ENCODE assay signal across 1 cellular context in the genomic region with DNA sequence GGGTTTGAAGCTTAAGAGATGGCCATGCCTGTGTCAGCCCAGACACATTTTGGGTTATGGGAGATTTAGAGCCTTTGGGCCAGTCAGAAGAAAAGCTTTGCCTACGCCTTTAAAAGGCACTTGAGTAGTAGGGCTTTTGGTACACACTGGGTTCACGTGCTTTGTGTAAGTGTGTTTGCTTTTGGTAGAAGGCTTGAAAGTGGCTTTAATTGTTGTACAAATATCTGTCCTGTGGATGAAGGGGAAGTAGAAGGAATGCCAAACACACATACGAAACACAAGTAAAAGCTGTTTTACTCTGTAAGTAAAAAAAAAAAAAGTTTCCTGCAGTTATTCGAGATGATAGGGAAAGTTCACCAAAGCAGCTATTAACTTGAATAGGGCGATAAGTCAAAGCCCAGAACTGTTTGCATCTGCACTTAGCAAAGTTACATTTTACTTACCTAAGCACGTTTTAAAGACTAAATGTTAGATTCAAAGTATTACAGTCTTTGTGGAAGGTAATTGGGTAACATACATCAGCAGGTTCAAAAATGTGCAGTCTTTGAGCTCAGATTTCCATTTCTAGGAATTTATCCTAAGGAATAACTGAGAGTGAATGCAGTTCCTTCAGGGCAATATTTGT.
TF ChIP-seq lines count a peak whose summit lies in the region.

No MANE protein-coding gene starts in this region.

TF ChIP-seq in HepG2, 621 proteins besides CTCF, POLR2A, EP300 and RAD21 (continued from another document and continues in another):
- TF ChIP-seq, protein P1, sequence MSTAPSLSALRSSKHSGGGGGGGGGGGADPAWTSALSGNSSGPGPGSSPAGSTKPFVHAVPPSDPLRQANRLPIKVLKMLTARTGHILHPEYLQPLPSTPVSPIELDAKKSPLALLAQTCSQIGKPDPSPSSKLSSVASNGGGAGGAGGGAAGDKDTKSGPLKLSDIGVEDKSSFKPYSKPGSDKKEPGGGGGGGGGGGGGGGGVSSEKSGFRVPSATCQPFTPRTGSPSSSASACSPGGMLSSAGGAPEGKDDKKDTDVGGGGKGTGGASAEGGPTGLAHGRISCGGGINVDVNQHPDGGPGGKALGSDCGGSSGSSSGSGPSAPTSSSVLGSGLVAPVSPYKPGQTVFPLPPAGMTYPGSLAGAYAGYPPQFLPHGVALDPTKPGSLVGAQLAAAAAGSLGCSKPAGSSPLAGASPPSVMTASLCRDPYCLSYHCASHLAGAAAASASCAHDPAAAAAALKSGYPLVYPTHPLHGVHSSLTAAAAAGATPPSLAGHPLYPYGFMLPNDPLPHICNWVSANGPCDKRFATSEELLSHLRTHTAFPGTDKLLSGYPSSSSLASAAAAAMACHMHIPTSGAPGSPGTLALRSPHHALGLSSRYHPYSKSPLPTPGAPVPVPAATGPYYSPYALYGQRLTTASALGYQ (CRISPR knock-in tag; IDR thresholded peaks at IDR 0.05): peak; percentile 89
- TF ChIP-seq, protein P2, sequence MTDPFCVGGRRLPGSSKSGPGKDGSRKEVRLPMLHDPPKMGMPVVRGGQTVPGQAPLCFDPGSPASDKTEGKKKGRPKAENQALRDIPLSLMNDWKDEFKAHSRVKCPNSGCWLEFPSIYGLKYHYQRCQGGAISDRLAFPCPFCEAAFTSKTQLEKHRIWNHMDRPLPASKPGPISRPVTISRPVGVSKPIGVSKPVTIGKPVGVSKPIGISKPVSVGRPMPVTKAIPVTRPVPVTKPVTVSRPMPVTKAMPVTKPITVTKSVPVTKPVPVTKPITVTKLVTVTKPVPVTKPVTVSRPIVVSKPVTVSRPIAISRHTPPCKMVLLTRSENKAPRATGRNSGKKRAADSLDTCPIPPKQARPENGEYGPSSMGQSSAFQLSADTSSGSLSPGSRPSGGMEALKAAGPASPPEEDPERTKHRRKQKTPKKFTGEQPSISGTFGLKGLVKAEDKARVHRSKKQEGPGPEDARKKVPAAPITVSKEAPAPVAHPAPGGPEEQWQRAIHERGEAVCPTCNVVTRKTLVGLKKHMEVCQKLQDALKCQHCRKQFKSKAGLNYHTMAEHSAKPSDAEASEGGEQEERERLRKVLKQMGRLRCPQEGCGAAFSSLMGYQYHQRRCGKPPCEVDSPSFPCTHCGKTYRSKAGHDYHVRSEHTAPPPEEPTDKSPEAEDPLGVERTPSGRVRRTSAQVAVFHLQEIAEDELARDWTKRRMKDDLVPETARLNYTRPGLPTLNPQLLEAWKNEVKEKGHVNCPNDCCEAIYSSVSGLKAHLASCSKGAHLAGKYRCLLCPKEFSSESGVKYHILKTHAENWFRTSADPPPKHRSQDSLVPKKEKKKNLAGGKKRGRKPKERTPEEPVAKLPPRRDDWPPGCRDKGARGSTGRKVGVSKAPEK (CRISPR knock-in tag; IDR thresholded peaks at IDR 0.05; ENCODE audit: borderline replicate concordance): no peak
- TF ChIP-seq HIVEP1 (CRISPR knock-in tag; IDR thresholded peaks at IDR 0.05) (no peak), HES4 (CRISPR knock-in tag; IDR thresholded peaks at IDR 0.05; ENCODE audit: borderline replicate concordance) (no peak), ZBTB44 (CRISPR knock-in tag; IDR thresholded peaks at IDR 0.05) (no peak), ZNF263 (CRISPR knock-in tag; IDR thresholded peaks at IDR 0.05) (no peak), ATRX (CRISPR knock-in tag; IDR thresholded peaks at IDR 0.05; ENCODE audit: borderline replicate concordance) (no peak), ZBTB14 (CRISPR knock-in tag; IDR thresholded peaks at IDR 0.05) (no peak), GLI4 (CRISPR knock-in tag; IDR thresholded peaks at IDR 0.05; ENCODE audit: borderline replicate concordance) (no peak), BRCA1 (CRISPR knock-in tag; IDR thresholded peaks at IDR 0.05) (no peak), ZNF598 (CRISPR knock-in tag; IDR thresholded peaks at IDR 0.05; ENCODE audit: borderline replicate concordance) (no peak), MIER3 (CRISPR knock-in tag; IDR thresholded peaks at IDR 0.05; ENCODE audit: borderline replicate concordance) (peak; percentile 79; the same call in 1 of the 2 replicates), HBP1 (CRISPR knock-in tag; IDR thresholded peaks at IDR 0.05; ENCODE audit: low read depth) (no peak), HINFP (CRISPR knock-in tag; IDR thresholded peaks at IDR 0.05; ENCODE audit: low read depth) (no peak), BATF2 (CRISPR knock-in tag; IDR thresholded peaks at IDR 0.05) (no peak), ZNF33B (CRISPR knock-in tag; IDR thresholded peaks at IDR 0.05) (no peak), MXI1 (IDR thresholded peaks at IDR 0.05; ENCODE audit: borderline replicate concordance, low read depth, low read length) (peak; percentile 39; the same call in 1 of the 3 replicates), SUZ12 (IDR thresholded peaks at IDR 0.05; ENCODE audit: low read depth, low read length) (no peak), SKI (IDR thresholded peaks at IDR 0.05; ENCODE audit: partially characterized antibody) (no peak), GZF1 (CRISPR knock-in tag; IDR thresholded peaks at IDR 0.05) (no peak), NCOA2 (CRISPR knock-in tag; IDR thresholded peaks at IDR 0.05) (peak; percentile 91), RARG (CRISPR knock-in tag; IDR thresholded peaks at IDR 0.05; ENCODE audit: low read depth) (no peak), MEIS2 (CRISPR knock-in tag; IDR thresholded peaks at IDR 0.05) (no peak), NFE2L1 (CRISPR knock-in tag; IDR thresholded peaks at IDR 0.05; ENCODE audit: borderline replicate concordance) (no peak), ZNF75D (CRISPR knock-in tag; IDR thresholded peaks at IDR 0.05; ENCODE audit: borderline replicate concordance) (no peak), ZNF30 (CRISPR knock-in tag; IDR thresholded peaks at IDR 0.05) (no peak), RARA (CRISPR knock-in tag; IDR thresholded peaks at IDR 0.05) (peak; percentile 78), ESRRA (CRISPR knock-in tag; IDR thresholded peaks at IDR 0.05; ENCODE audit: low read depth) (no peak), PHF21A (CRISPR knock-in tag; IDR thresholded peaks at IDR 0.05) (peak; percentile 74), ZNF781 (CRISPR knock-in tag; IDR thresholded peaks at IDR 0.05; ENCODE audit: borderline replicate concordance, not compliant biosample characterization) (peak; percentile 38), THAP9 (CRISPR knock-in tag; IDR thresholded peaks at IDR 0.05; ENCODE audit: borderline replicate concordance) (no peak)
- TF ChIP-seq, protein P3, sequence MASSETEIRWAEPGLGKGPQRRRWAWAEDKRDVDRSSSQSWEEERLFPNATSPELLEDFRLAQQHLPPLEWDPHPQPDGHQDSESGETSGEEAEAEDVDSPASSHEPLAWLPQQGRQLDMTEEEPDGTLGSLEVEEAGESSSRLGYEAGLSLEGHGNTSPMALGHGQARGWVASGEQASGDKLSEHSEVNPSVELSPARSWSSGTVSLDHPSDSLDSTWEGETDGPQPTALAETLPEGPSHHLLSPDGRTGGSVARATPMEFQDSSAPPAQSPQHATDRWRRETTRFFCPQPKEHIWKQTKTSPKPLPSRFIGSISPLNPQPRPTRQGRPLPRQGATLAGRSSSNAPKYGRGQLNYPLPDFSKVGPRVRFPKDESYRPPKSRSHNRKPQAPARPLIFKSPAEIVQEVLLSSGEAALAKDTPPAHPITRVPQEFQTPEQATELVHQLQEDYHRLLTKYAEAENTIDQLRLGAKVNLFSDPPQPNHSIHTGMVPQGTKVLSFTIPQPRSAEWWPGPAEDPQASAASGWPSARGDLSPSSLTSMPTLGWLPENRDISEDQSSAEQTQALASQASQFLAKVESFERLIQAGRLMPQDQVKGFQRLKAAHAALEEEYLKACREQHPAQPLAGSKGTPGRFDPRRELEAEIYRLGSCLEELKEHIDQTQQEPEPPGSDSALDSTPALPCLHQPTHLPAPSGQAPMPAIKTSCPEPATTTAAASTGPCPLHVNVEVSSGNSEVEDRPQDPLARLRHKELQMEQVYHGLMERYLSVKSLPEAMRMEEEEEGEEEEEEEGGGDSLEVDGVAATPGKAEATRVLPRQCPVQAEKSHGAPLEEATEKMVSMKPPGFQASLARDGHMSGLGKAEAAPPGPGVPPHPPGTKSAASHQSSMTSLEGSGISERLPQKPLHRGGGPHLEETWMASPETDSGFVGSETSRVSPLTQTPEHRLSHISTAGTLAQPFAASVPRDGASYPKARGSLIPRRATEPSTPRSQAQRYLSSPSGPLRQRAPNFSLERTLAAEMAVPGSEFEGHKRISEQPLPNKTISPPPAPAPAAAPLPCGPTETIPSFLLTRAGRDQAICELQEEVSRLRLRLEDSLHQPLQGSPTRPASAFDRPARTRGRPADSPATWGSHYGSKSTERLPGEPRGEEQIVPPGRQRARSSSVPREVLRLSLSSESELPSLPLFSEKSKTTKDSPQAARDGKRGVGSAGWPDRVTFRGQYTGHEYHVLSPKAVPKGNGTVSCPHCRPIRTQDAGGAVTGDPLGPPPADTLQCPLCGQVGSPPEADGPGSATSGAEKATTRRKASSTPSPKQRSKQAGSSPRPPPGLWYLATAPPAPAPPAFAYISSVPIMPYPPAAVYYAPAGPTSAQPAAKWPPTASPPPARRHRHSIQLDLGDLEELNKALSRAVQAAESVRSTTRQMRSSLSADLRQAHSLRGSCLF (CRISPR knock-in tag; IDR thresholded peaks at IDR 0.05; ENCODE audit: borderline replicate concordance): no peak
- TF ChIP-seq, protein P4, sequence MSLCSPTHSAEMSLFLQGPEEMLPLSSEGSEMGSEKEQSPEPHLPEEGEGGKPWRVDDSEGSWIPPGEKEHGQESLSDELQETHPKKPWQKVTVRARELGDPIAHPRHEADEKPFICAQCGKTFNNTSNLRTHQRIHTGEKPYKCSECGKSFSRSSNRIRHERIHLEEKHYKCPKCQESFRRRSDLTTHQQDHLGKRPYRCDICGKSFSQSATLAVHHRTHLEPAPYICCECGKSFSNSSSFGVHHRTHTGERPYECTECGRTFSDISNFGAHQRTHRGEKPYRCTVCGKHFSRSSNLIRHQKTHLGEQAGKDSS (CRISPR knock-in tag; IDR thresholded peaks at IDR 0.05; ENCODE audit: borderline replicate concordance, low read depth): no peak
